In the genomic region with DNA sequence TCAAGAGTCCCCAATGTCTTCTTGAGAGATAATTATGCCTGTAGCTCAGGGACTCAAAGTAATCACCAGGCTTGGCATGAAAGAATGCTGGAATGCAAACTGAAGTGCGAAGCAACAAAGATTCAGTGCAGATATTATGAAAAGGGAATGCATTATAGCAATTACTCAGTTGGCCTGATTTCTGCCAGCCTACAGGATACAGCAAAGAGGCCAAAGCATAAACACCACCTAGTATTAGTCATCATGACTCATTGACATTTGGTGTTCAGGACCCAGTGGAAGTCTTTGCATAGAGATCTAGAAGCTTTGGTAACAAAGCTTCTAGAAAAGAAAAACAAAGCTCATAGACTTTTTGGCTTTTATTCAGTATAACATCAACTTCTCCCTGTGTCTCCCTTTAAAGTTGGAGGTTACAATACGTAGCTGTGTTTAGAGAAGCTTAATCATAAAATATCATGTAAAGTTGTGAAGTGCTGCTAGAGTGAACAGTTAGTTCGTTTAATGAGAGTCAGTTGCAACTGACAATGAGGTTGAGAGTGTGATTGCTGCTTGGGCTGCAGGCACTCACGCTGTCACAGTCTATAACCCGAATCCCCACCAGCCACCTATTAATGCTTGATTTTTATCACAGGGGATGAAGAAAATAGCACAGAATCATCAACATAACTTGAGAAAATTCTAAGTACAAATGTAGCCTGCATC, we compare ENCODE assay signal across 1 cellular context.
A peak's percentile ranks its signal among the peaks of the same experiment; 100 is the strongest.
TF ChIP-seq lines count a peak whose summit lies in the region.

No MANE protein-coding gene starts in this region.

TF ChIP-seq in HCT116, 20 proteins besides CTCF, POLR2A, EP300 and RAD21 (continued from another document):
- TF ChIP-seq, protein P1, sequence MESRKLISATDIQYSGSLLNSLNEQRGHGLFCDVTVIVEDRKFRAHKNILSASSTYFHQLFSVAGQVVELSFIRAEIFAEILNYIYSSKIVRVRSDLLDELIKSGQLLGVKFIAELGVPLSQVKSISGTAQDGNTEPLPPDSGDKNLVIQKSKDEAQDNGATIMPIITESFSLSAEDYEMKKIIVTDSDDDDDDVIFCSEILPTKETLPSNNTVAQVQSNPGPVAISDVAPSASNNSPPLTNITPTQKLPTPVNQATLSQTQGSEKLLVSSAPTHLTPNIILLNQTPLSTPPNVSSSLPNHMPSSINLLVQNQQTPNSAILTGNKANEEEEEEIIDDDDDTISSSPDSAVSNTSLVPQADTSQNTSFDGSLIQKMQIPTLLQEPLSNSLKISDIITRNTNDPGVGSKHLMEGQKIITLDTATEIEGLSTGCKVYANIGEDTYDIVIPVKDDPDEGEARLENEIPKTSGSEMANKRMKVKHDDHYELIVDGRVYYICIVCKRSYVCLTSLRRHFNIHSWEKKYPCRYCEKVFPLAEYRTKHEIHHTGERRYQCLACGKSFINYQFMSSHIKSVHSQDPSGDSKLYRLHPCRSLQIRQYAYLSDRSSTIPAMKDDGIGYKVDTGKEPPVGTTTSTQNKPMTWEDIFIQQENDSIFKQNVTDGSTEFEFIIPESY (IDR thresholded peaks at IDR 0.05; ENCODE audit: extremely low read depth, insufficient replicate concordance, low read length) = no peak
- TF ChIP-seq, protein P2, sequence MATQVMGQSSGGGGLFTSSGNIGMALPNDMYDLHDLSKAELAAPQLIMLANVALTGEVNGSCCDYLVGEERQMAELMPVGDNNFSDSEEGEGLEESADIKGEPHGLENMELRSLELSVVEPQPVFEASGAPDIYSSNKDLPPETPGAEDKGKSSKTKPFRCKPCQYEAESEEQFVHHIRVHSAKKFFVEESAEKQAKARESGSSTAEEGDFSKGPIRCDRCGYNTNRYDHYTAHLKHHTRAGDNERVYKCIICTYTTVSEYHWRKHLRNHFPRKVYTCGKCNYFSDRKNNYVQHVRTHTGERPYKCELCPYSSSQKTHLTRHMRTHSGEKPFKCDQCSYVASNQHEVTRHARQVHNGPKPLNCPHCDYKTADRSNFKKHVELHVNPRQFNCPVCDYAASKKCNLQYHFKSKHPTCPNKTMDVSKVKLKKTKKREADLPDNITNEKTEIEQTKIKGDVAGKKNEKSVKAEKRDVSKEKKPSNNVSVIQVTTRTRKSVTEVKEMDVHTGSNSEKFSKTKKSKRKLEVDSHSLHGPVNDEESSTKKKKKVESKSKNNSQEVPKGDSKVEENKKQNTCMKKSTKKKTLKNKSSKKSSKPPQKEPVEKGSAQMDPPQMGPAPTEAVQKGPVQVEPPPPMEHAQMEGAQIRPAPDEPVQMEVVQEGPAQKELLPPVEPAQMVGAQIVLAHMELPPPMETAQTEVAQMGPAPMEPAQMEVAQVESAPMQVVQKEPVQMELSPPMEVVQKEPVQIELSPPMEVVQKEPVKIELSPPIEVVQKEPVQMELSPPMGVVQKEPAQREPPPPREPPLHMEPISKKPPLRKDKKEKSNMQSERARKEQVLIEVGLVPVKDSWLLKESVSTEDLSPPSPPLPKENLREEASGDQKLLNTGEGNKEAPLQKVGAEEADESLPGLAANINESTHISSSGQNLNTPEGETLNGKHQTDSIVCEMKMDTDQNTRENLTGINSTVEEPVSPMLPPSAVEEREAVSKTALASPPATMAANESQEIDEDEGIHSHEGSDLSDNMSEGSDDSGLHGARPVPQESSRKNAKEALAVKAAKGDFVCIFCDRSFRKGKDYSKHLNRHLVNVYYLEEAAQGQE (IDR thresholded peaks at IDR 0.05; ENCODE audit: low read depth) = no peak
- no peak for TF ChIP-seq CEBPB (IDR thresholded peaks at IDR 0.05; ENCODE audit: low read depth)
- TF ChIP-seq JUND (IDR thresholded peaks at IDR 0.05) = peak; percentile 92
- no peak for TF ChIP-seq SIN3A (IDR thresholded peaks at IDR 0.05; ENCODE audit: low read depth)
